18 cellular contexts compared by ENCODE assay signal in genomic region chr18:22307528-22307927, GRCh38.
DNase-seq lines count a peak whose midpoint lies in the region; ATAC-seq, FAIRE-seq and TF ChIP-seq lines count a peak whose summit lies in the region.
"Had no signal": no experiment of that assay in that cellular context is flagged by ENCODE, and none has a peak within 500 bp of the region (broad histone marks: within the 10 kb centered on the region; RNA-seq: fewer than 3 reads in every experiment).

No MANE protein-coding gene starts in this region.

- in situ Hi-C loops in K562 (cut with MboI): no loop called here

- no peak for TF ChIP-seq CTCF in NB4 (IDR thresholded peaks at IDR 0.05; ENCODE audit: low read depth, low read length)
- no peak for TF ChIP-seq CTCF in K562 (IDR thresholded peaks at IDR 0.05 in 2 of 3, conservative IDR thresholded peaks at IDR 0.05 in 1 of 3; ENCODE audit: insufficient read depth in 2 of 3, low read depth in 1 of 3, low read length in 3 of 3)
- TF ChIP-seq CTCF in BE2C (IDR thresholded peaks at IDR 0.05; ENCODE audit: low read depth, low read length): no peak
- TF ChIP-seq CTCF in psoas muscle (IDR thresholded peaks at IDR 0.05): no peak

- no peak for TF ChIP-seq EP300 in K562 (IDR thresholded peaks at IDR 0.05; ENCODE audit: low read length)

- H3K9me3 ChIP-seq in K562 (replicated peaks; ENCODE audit: control insufficient read depth, insufficient read depth, low read depth, low read length) (no peaks in the 10 kb centered on the region), BE2C (no peaks in the 10 kb centered on the region), psoas muscle (no peaks in the 10 kb centered on the region)

- H3K36me3 ChIP-seq in K562 (ENCODE audit: control insufficient read depth, insufficient read depth, low read length) (no peaks in the 10 kb centered on the region), BE2C (no peaks in the 10 kb centered on the region), psoas muscle (ENCODE audit: insufficient read depth in 1 of 2, low read depth in 1 of 2) (no peaks in the 10 kb centered on the region)

- intact Hi-C loops in K562 (cut with micrococcal nuclease) (no loop called here), psoas muscle (cut with DNase I) (no loop called here)

- no peak for TF ChIP-seq RAD21 in K562 (CRISPR knock-in tag; conservative IDR thresholded peaks at IDR 0.05 in 1 of 2, IDR thresholded peaks at IDR 0.05 in 1 of 2)

- CTCF ChIA-PET in K562 (lab: Yijun Ruan, JAX; ENCODE audit: low intra/inter-chr PET ratio): no interaction called here

- POLR2A ChIA-PET in K562 (lab: Yijun Ruan, JAX): interaction anchor here (0.6 kb wide), 1 partner anchor 27 kb away, joined by 3 read pairs; no protein-coding TSS in a partner anchor

- no peak overlapping the region for H3K9ac ChIP-seq in K562 (ENCODE audit: insufficient read depth in 1 of 2, low read depth in 2 of 2, low read length in 2 of 2)
- H3K9ac ChIP-seq: KMS-11 had no signal

- peak; percentile 59 for DNase-seq in GF-D8 (lab: John Stamatoyannopoulos, UW)
- DNase-seq in NB4 (ENCODE audit: low read depth): peak; percentile 70
- DNase-seq in SIG-M5 treated with dmso at 0.1 percent for 504 hours (lab: John Stamatoyannopoulos, UW; ENCODE audit: unreplicated experiment): peak; percentile 73
- no peak for DNase-seq in K562 (ENCODE audit: extremely low read depth in 1 of 4, low spot score in 3 of 4)
- DNase-seq in activated CD4-positive, CD25-positive, alpha-beta regulatory T cell treated with anti-CD3 and anti-CD28 coated beads, Interleukin-2, amount 50 U/mL, for 72 hours: no peak
- no peak for DNase-seq in cerebellar nuclear complex (lab: John Stamatoyannopoulos, UW)
- no peak for DNase-seq in BE2C
- no peak for DNase-seq in psoas muscle
- DNase-seq: CD4-positive, CD25-positive, alpha-beta regulatory T cell; NCI-H1105; NCI-H187; NCI-H446 treated with DMSO at 0.1 percent for 48 hours; NCI-H748 treated with DMSO at 0.1 percent for 48 hours; T-helper 1 cell had no signal

- H3K4me1 ChIP-seq in K562 (replicated peaks in 1 of 2; ENCODE audit: control insufficient read depth in 2 of 2, insufficient read depth in 2 of 2, low read length in 2 of 2) (no peaks in the 10 kb centered on the region), BE2C (no peaks in the 10 kb centered on the region), psoas muscle (no peaks in the 10 kb centered on the region)

- H3K4me2 ChIP-seq in K562 (ENCODE audit: insufficient read depth, low read length): no peak overlapping the region
- H3K4me2 ChIP-seq: GM23338, KMS-11 had no signal

- TF ChIP-seq POLR2A in NB4 (IDR thresholded peaks at IDR 0.05; ENCODE audit: extremely low read depth, insufficient read length): no peak
- TF ChIP-seq POLR2A in K562 (conservative IDR thresholded peaks at IDR 0.05): no peak

- H3K27ac ChIP-seq in K562 (ENCODE audit: extremely low read depth, low read depth, low read length) (no peak overlapping the region), psoas muscle (no peak overlapping the region)
- H3K27ac ChIP-seq: KMS-11 had no signal

- H3K79me2 ChIP-seq in K562 (ENCODE audit: control insufficient read depth, insufficient read depth, low read length): no peaks in the 10 kb centered on the region

- H4K20me1 ChIP-seq in K562 (replicated peaks; ENCODE audit: control insufficient read depth, insufficient read depth, low read length): no peaks in the 10 kb centered on the region

- no peak overlapping the region for H3K4me3 ChIP-seq in NB4 (ENCODE audit: low read depth, low read length)
- no peak overlapping the region for H3K4me3 ChIP-seq in K562
- no peak overlapping the region for H3K4me3 ChIP-seq in BE2C (ENCODE audit: low read depth, low read length)
- no peak overlapping the region for H3K4me3 ChIP-seq in psoas muscle
- H3K4me3 ChIP-seq: GM23338 had no signal

- peaks cover 12 to 15% of the 10 kb centered on the region in 2 experiments; a peak in 4 of 5 replicates for H3K27me3 ChIP-seq in K562 (ENCODE audit: control insufficient read depth in 2 of 2, insufficient read depth in 2 of 2, low read length in 2 of 2)
- H3K27me3 ChIP-seq in BE2C: no peaks in the 10 kb centered on the region
- peaks cover 0 to 14% (median 2%) of the 10 kb centered on the region in 3 donors for H3K27me3 ChIP-seq in psoas muscle (ENCODE audit: insufficient read depth in 3 of 3, low read length in 2 of 3)

- no peak for ATAC-seq in K562
- no peak for ATAC-seq in psoas muscle
- ATAC-seq: GM23338 had no signal

- FAIRE-seq in K562 (lab: Jason Lieb, UNC): no peak
- FAIRE-seq: A204.1, GM12892 had no signal

- 0% methylated on average over 2 of the region's 2 CpGs for WGBS in K562 (ENCODE audit: insufficient coverage, low coverage, missing lambda C conversion rate)
- WGBS in psoas muscle, 3 donors: 72 to 79% (median 76%) methylated on average over 2 of the region's 2 CpGs

- no peak overlapping the region for H2AFZ ChIP-seq in K562 (ENCODE audit: low read depth, low read length)
- H2AFZ ChIP-seq: GM23338 had no signal

- no peaks in the 10 kb centered on the region for H3K9me1 ChIP-seq in K562 (ENCODE audit: control insufficient read depth, insufficient read depth, low read length)

- no TSS peak for BruUV-seq in K562 (replicated peaks; lab: Mats Ljungman, UMichigan)

TF ChIP-seq in K562, 482 proteins besides CTCF, POLR2A, EP300 and RAD21:
- TF ChIP-seq MAFK (IDR thresholded peaks at IDR 0.05; ENCODE audit: low read length) (no peak), NUFIP1 (IDR thresholded peaks at IDR 0.05; ENCODE audit: partially characterized antibody) (no peak), TFE3 (CRISPR knock-in tag; IDR thresholded peaks at IDR 0.05) (no peak), SPI1 (IDR thresholded peaks at IDR 0.05; ENCODE audit: borderline replicate concordance, low read depth, low read length) (peak; percentile 85; the same call in 1 of the 2 replicates), ZEB2 (IDR thresholded peaks at IDR 0.05) (no peak), MEIS2 (IDR thresholded peaks at IDR 0.05; ENCODE audit: partially characterized antibody) (peak; percentile 5), CBX2 (IDR thresholded peaks at IDR 0.05; ENCODE audit: insufficient read depth, low read length, poor library complexity, severe bottlenecking) (no peak), ZNF609 (CRISPR knock-in tag; IDR thresholded peaks at IDR 0.05; ENCODE audit: borderline replicate concordance) (no peak), ZNF165 (CRISPR knock-in tag; IDR thresholded peaks at IDR 0.05; ENCODE audit: borderline replicate concordance) (no peak)

Comparison
In these comparisons a context has a peak if more than half of its experiments do, and no peak if none do; other contexts are left out.
1. DNase-seq: peak in GF-D8 (single experiment), NB4 (single experiment) and SIG-M5 treated with dmso at 0.1 percent for 504 hours (single experiment); none in K562 (0 of 4), activated CD4-positive, CD25-positive, alpha-beta regulatory T cell treated with anti-CD3 and anti-CD28 coated beads, Interleukin-2, amount 50 U/mL, for 72 hours (single experiment), cerebellar nuclear complex (0 of 2), BE2C (single experiment) and psoas muscle (0 of 2).